Comparison of ENCODE assay signal across 8 cellular contexts in genomic region chr2:105329561-105330495, GRCh38. TPM values are rescaled to one million over a fixed set of nuclear protein-coding genes. Genes with fewer than 3 reads are reported as not detected.
DNase-seq lines count a peak whose midpoint lies in the region; ATAC-seq and TF ChIP-seq lines count a peak whose summit lies in the region.

A gene with protein sequence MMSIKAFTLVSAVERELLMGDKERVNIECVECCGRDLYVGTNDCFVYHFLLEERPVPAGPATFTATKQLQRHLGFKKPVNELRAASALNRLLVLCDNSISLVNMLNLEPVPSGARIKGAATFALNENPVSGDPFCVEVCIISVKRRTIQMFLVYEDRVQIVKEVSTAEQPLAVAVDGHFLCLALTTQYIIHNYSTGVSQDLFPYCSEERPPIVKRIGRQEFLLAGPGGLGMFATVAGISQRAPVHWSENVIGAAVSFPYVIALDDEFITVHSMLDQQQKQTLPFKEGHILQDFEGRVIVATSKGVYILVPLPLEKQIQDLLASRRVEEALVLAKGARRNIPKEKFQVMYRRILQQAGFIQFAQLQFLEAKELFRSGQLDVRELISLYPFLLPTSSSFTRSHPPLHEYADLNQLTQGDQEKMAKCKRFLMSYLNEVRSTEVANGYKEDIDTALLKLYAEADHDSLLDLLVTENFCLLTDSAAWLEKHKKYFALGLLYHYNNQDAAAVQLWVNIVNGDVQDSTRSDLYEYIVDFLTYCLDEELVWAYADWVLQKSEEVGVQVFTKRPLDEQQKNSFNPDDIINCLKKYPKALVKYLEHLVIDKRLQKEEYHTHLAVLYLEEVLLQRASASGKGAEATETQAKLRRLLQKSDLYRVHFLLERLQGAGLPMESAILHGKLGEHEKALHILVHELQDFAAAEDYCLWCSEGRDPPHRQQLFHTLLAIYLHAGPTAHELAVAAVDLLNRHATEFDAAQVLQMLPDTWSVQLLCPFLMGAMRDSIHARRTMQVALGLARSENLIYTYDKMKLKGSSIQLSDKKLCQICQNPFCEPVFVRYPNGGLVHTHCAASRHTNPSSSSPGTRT (minus strand): TSS chr2:105329735. CDS start chr2:105308301, 21,434 bp downstream.

- peak in 1 of 2 donors; percentile 68 for DNase-seq in ascending aorta (ENCODE audit: low spot score in 2 of 2)
- peak; percentile 28 to 53 for DNase-seq in hippocampal formation (lab: John Stamatoyannopoulos, UW)
- DNase-seq in retina: peak; percentile 85
- no peak for DNase-seq in epidermal melanocyte (ENCODE audit: insufficient read length, low spot score)

- H3K4me1 Mint-ChIP-seq in IgD-negative memory B cell: peaks cover 24 to 32% (median 26%) of the 10 kb centered on the region in 3 donors

- H3K36me3 ChIP-seq in ES-I3 (ENCODE audit: insufficient read depth, low read length): no peaks in the 10 kb centered on the region
- H3K36me3 ChIP-seq in ascending aorta: peaks cover 0 to 3% of the 10 kb centered on the region in 2 donors

- intact Hi-C loops in T-helper 1 cell treated with Interleukin-12 subunit alpha and Interleukin-12 subunit beta and Interleukin-4 antibody, amounts not matched to agents 30 ng/mL and 1 ng/mL, for 36 hours (cut with micrococcal nuclease): loop anchor here (1.0 to 10.0 kb wide), 3 partner anchors 7 to 865 kb away; partner anchors contain the start of genes C2orf49 and UXS1
- intact Hi-C loops in ascending aorta (cut with DNase I): no loop called here

- H3K4me3 ChIP-seq in ascending aorta: peak within 1 kb of the TSS; percentile 83 to 91

- H3K27me3 Mint-ChIP-seq in IgD-negative memory B cell: no peaks in the 10 kb centered on the region

- H3K9ac ChIP-seq in ES-I3 (ENCODE audit: low read depth, low read length): peak within 1 kb of the TSS; percentile 77

- peaks cover under 1% of the 10 kb centered on the region for H3K36me3 Mint-ChIP-seq in IgD-negative memory B cell

- H3K27ac Mint-ChIP-seq in IgD-negative memory B cell: peak within 1 kb of the TSS; percentile 79 to 99 (median 95)

- H3K9me3 ChIP-seq in ES-I3 (ENCODE audit: control insufficient read depth, insufficient read depth, low read length) (no peaks in the 10 kb centered on the region), ascending aorta (no peaks in the 10 kb centered on the region)

- ATAC-seq in GM21576 (IDR thresholded peaks at IDR 0.05; ENCODE audit: unreplicated experiment): peak; percentile 65

- no peaks in the 10 kb centered on the region for H3K9me3 Mint-ChIP-seq in IgD-negative memory B cell

- H3K27ac ChIP-seq in ascending aorta: peak within 1 kb of the TSS; percentile 81 to 88

- H3K27me3 ChIP-seq in ascending aorta: no peaks in the 10 kb centered on the region

- H3K4me1 ChIP-seq in ES-I3 (ENCODE audit: insufficient read depth, low read length) (peaks cover 15% of the 10 kb centered on the region), ascending aorta (peaks cover 0 to 14% of the 10 kb centered on the region in 2 donors)

- TF ChIP-seq CTCF in ascending aorta (IDR thresholded peaks at IDR 0.05): no peak

- H3K4me3 Mint-ChIP-seq in IgD-negative memory B cell: peak within 1 kb of the TSS; percentile 91 to 100 (median 96)

RNA-seq across cellular contexts. Expression of the gene that starts here (rescaled TPM):
- 23.2 TPM for polyA plus RNA-seq in IgD-negative memory B cell
- total RNA-seq in T-helper 1 cell treated with Interleukin-12 subunit alpha and Interleukin-12 subunit beta and Interleukin-4 antibody, amounts not matched to agents 30 ng/mL and 1 ng/mL, for 36 hours: 21.4 and 22.8 TPM in 2 replicates
- 30.1 TPM for total RNA-seq in ascending aorta
